Comparison of ENCODE assay signal across 8 cellular contexts in the genomic region with DNA sequence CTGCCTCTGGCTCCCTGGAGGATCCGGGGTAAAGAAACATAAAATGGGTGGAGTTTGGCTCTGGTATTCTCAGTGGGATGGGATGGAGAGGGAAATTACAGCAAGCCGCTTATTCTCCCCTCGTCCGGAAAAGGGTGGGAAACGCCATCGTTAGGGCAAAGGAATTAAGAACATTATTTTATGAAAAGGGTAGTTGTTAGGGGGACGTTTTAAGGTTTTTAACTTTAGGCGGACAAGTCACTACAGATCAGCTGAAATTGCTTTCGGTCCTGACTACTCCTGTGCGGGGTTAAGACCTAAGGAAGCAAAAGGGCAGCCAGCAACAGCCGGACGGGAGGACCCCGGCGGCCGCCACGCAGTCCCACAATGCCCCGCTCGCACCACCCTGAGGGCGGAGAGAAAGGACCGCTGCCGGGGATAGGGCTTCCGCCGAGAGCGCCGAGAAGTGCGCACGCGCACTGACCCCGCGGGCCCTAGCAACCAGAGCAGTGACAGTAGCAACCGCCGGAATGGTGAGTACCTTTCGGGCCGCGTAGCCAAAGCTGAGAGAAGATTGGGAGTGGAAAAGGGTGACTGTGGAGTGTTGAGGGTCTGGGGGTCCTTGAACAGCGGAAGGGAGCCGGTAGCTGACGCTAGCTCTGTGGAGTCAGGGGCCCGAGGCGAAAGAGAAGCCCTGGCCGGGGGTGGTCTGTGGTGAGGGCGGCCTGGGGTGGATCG. TPM values are rescaled to one million over a fixed set of nuclear protein-coding genes. Genes with fewer than 3 reads are reported as not detected.
DNase-seq lines count a peak whose midpoint lies in the region; ATAC-seq and FAIRE-seq lines count a peak whose summit lies in the region.

TSS of gene DNAL1 (plus strand) at position 456 of the 717 bp plus-strand sequence. CDS start at position 510, 54 bp downstream.

- H3K23ac ChIP-seq in mesendoderm (ENCODE audit: low read length), result no peak within 1 kb of the TSS

- H2AK5ac ChIP-seq in mesendoderm (ENCODE audit: low read length), result no peak within 1 kb of the TSS

- no peaks in the 10 kb centered on the region for H3K27me3 ChIP-seq in endocrine pancreas (ENCODE audit: control insufficient read depth, insufficient read depth, low read length)
- H3K27me3 ChIP-seq in mesendoderm (ENCODE audit: insufficient read depth, low read length, poor library complexity), result no peaks in the 10 kb centered on the region

- no peaks in the 10 kb centered on the region for H3K27me3 Mint-ChIP-seq in activated CD8-positive, alpha-beta memory T cell treated with anti-CD3 and anti-CD28 coated beads, Interleukin-2, amount 10 ng/mL, durations not matched to agents 7 days and 5 days

- H3K4me3 ChIP-seq in endocrine pancreas (ENCODE audit: control insufficient read depth, insufficient read depth, low read length) (peak within 1 kb of the TSS; percentile 92), mesendoderm (ENCODE audit: low read length) (peak within 1 kb of the TSS; percentile 83)

- CTCF ChIA-PET in activated CD8-positive, alpha-beta memory T cell treated with anti-CD3 and anti-CD28 coated beads, Interleukin-2, amount 10 ng/mL, durations not matched to agents 7 days and 5 days (lab: Charles Lee), result interaction anchor here (0.8 to 1.7 kb wide), 3 partner anchors 11 to 212 kb away, joined by 3 to 9 read pairs (median 6); no protein-coding TSS in a partner anchor

- peak within 1 kb of the TSS; percentile 96 for H3K9ac ChIP-seq in endocrine pancreas (ENCODE audit: control insufficient read depth, insufficient read depth, low read length)
- H3K9ac ChIP-seq in mesendoderm (ENCODE audit: low read length), result peak within 1 kb of the TSS; percentile 79

- H3K27ac Mint-ChIP-seq in activated CD8-positive, alpha-beta memory T cell treated with anti-CD3 and anti-CD28 coated beads, Interleukin-2, amount 10 ng/mL, durations not matched to agents 7 days and 5 days, result peak within 1 kb of the TSS; percentile 82

- peak; percentile 96 for ATAC-seq in GM21381 (IDR thresholded peaks at IDR 0.05; ENCODE audit: unreplicated experiment)
- peak; percentile 100 for ATAC-seq in activated CD8-positive, alpha-beta memory T cell treated with anti-CD3 and anti-CD28 coated beads, Interleukin-2, amount 10 ng/mL, durations not matched to agents 7 days and 5 days

- no peak within 1 kb of the TSS for H2BK5ac ChIP-seq in mesendoderm (ENCODE audit: low read length)

- no peaks in the 10 kb centered on the region for H3K9me3 ChIP-seq in endocrine pancreas (ENCODE audit: control insufficient read depth, low read length)

- H3K79me2 ChIP-seq in mesendoderm (ENCODE audit: control insufficient read depth, insufficient read depth, low read length), result no peaks in the 10 kb centered on the region

- peak within 1 kb of the TSS; percentile 36 for H3K4ac ChIP-seq in mesendoderm (ENCODE audit: low read depth, low read length)

- peak; percentile 88 for DNase-seq in COR-L47 (lab: John Stamatoyannopoulos, UW)
- DNase-seq in HTR-8/SVneo (ENCODE audit: insufficient read length, low spot score), result peak; percentile 100
- peak; percentile 90 for DNase-seq in NOMO-1 treated with DMSO at 0.1 percent for 48 hours (lab: John Stamatoyannopoulos, UW; ENCODE audit: unreplicated experiment)
- peak; percentile 94 for DNase-seq in activated CD8-positive, alpha-beta memory T cell treated with anti-CD3 and anti-CD28 coated beads, Interleukin-2, amount 10 ng/mL, durations not matched to agents 7 days and 5 days
- DNase-seq in mesendoderm, result peak; percentile 96
- DNase-seq in stimulated activated CD8-positive, alpha-beta memory T cell treated with anti-CD3 and anti-CD28 coated beads, Interleukin-12 subunit alpha, Interleukin-12 subunit beta, amount 100 ng/mL, for 4 hours (ENCODE audit: low read depth), result peak; percentile 85

- peaks cover 3% of the 10 kb centered on the region for H3K79me1 ChIP-seq in mesendoderm (ENCODE audit: low read length)

- peaks cover 16% of the 10 kb centered on the region for H3K4me1 Mint-ChIP-seq in activated CD8-positive, alpha-beta memory T cell treated with anti-CD3 and anti-CD28 coated beads, Interleukin-2, amount 10 ng/mL, durations not matched to agents 7 days and 5 days

- WGBS in mesendoderm (ENCODE audit: extremely low coverage, insufficient coverage, low lambda C conversion rate), result no CpG with 5 or more reads among the region's 43 CpGs

- H3K18ac ChIP-seq in mesendoderm (ENCODE audit: low read length), result no peak within 1 kb of the TSS

- no peak within 1 kb of the TSS for H4K5ac ChIP-seq in mesendoderm (ENCODE audit: low read length)

- no peaks in the 10 kb centered on the region for H3K36me3 Mint-ChIP-seq in activated CD8-positive, alpha-beta memory T cell treated with anti-CD3 and anti-CD28 coated beads, Interleukin-2, amount 10 ng/mL, durations not matched to agents 7 days and 5 days

- no peak within 1 kb of the TSS for H3K27ac ChIP-seq in mesendoderm (ENCODE audit: low read depth, low read length)

- H4K8ac ChIP-seq in mesendoderm (ENCODE audit: low read depth, low read length), result peak within 1 kb of the TSS; percentile 89

- H2BK120ac ChIP-seq in mesendoderm (ENCODE audit: low read depth, low read length), result no peak within 1 kb of the TSS

- peaks cover 8% of the 10 kb centered on the region for H3K4me1 ChIP-seq in endocrine pancreas (ENCODE audit: control insufficient read depth, insufficient read depth, low read length)
- H3K4me1 ChIP-seq in mesendoderm (ENCODE audit: control insufficient read depth, low read depth, low read length), result peaks cover 2% of the 10 kb centered on the region

- H2BK15ac ChIP-seq in mesendoderm (replicated peaks; ENCODE audit: low read depth), result no peak within 1 kb of the TSS

- H3K4me2 ChIP-seq in mesendoderm (ENCODE audit: low read length), result peak within 1 kb of the TSS; percentile 63

- H3K56ac ChIP-seq in mesendoderm (ENCODE audit: low read length), result peak within 1 kb of the TSS; percentile 90

- peak within 1 kb of the TSS; percentile 92 for H3K4me3 Mint-ChIP-seq in activated CD8-positive, alpha-beta memory T cell treated with anti-CD3 and anti-CD28 coated beads, Interleukin-2, amount 10 ng/mL, durations not matched to agents 7 days and 5 days

- no peaks in the 10 kb centered on the region for H3K36me3 ChIP-seq in endocrine pancreas (ENCODE audit: control insufficient read depth, insufficient read depth, low read length)
- no peaks in the 10 kb centered on the region for H3K36me3 ChIP-seq in mesendoderm (ENCODE audit: control insufficient read depth, insufficient read depth, low read length)

- no peaks in the 10 kb centered on the region for H3K9me3 Mint-ChIP-seq in activated CD8-positive, alpha-beta memory T cell treated with anti-CD3 and anti-CD28 coated beads, Interleukin-2, amount 10 ng/mL, durations not matched to agents 7 days and 5 days (ENCODE audit: low read depth)

- FAIRE-seq in HTR-8/SVneo (lab: Jason Lieb, UNC), result peak; percentile 100

RNA-seq across cellular contexts. Expression of gene DNAL1, which starts in this region (rescaled TPM):
- 1 to 10 TPM; 8.8 to 9.1 TPM for total RNA-seq in activated CD8-positive, alpha-beta memory T cell treated with anti-CD3 and anti-CD28 coated beads, Interleukin-2, amount 10 ng/mL, durations not matched to agents 7 days and 5 days
- 11.4 TPM for polyA plus RNA-seq in mesendoderm (2013, experiment 1 of 2)
- polyA plus RNA-seq in mesendoderm (2013, experiment 2 of 2), result 12.4 TPM
